1 cellular context compared by ENCODE assay signal in the genomic region with DNA sequence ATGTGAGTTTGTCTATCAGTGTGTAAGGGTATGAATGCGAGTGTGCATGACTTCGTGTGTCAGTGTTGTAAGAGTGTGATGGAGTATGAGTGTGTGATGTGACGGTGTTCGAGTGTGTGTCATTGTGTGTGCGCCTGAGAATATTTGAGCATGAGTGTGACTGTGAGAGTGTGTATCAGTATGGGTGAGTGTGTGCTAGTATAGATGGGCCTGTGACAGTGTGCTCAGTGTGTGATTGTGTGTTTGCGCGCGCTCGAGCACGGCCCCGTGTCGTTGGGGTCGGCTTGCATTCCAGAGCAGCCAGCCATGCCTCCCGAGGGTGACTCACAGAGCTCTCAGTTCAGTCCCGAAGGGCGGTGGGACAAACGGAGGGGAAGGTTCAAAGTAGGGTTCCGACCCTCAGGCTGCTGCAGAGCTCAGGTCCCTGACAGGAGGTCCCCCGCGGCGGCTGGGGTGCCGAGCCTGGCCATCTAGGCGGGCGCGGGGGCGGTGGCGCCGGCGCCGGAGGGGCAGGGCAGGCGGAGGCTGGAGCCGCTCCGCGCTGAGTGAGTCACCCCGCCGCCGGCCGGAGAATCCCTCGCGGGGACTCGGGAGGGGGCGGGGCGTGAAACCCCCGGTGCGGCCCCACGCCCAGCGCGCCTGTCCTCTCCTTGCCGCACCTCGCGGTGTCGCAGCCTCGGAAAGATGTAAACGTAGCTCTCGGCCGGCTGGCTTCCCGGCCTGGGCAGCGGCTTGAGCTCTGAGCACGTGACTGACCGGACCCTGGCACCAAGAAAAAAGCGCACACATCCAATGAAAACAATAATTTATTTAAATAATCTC.
TF ChIP-seq lines count a peak whose summit lies in the region.

No MANE protein-coding gene starts in this region.

TF ChIP-seq in K562, 482 proteins besides CTCF, POLR2A, EP300 and RAD21 (continued from another document and continues in another):
- TF ChIP-seq RERE (CRISPR knock-in tag; IDR thresholded peaks at IDR 0.05; ENCODE audit: borderline replicate concordance) (no peak), SNRNP70 (optimal IDR thresholded peaks at IDR 0.05; ENCODE audit: low read depth, low read length) (no peak), PURB (CRISPR knock-in tag; IDR thresholded peaks at IDR 0.05; ENCODE audit: low read depth) (no peak), POU5F1 (IDR thresholded peaks at IDR 0.05; ENCODE audit: borderline replicate concordance, low read depth, low read length, partially characterized antibody) (no peak), JUN (IDR thresholded peaks at IDR 0.05; ENCODE audit: borderline replicate concordance, low read depth, low read length) (peak; percentile 88), JUN (CRISPR knock-in tag; IDR thresholded peaks at IDR 0.05; ENCODE audit: borderline replicate concordance) (no peak), CCNT2 (IDR thresholded peaks at IDR 0.05; ENCODE audit: borderline replicate concordance, extremely low read depth, insufficient read length, low read depth, low read length) (peak; percentile 99), RBBP5 (IDR thresholded peaks at IDR 0.05; ENCODE audit: borderline replicate concordance, insufficient read depth, low read length, poor library complexity, severe bottlenecking) (peak; percentile 78), MXD1 (CRISPR knock-in tag; IDR thresholded peaks at IDR 0.05; ENCODE audit: borderline replicate concordance, poor library complexity, severe bottlenecking) (no peak), KLF1 (tag; IDR thresholded peaks at IDR 0.05) (no peak; the same call in 1 of the 2 replicates), MITF (IDR thresholded peaks at IDR 0.05) (0 out of 2 replicates have a peak, but pooled peaks have one; percentile 8), TRIM24 (IDR thresholded peaks at IDR 0.05) (peak; percentile 33 to 52; a peak in 3 of 4 replicates), ZKSCAN1 (IDR thresholded peaks at IDR 0.05; ENCODE audit: low read depth, low read length) (peak; percentile 53; the same call in 1 of the 2 replicates), ZNF24 (IDR thresholded peaks at IDR 0.05) (0 out of 2 replicates have a peak, but pooled peaks have one; percentile 38), E2F8 (IDR thresholded peaks at IDR 0.05; ENCODE audit: low read depth, partially characterized antibody) (peak; percentile 44), ZNF583 (CRISPR knock-in tag; IDR thresholded peaks at IDR 0.05) (no peak), TAF1 (IDR thresholded peaks at IDR 0.05; ENCODE audit: control insufficient read depth, extremely low read depth, insufficient read depth, low read length, severe bottlenecking) (peak; percentile 56), MCM5 (IDR thresholded peaks at IDR 0.05; ENCODE audit: low read depth) (no peak), GTF2A2 (tag; IDR thresholded peaks at IDR 0.05) (no peak), MYC (IDR thresholded peaks at IDR 0.05; ENCODE audit: low read depth, low read length) (peak; percentile 86), MYC (CRISPR knock-in tag; IDR thresholded peaks at IDR 0.05; ENCODE audit: borderline replicate concordance, low read depth) (0 out of 2 replicates have a peak, but pooled peaks have one; percentile 29), ERF (CRISPR knock-in tag; IDR thresholded peaks at IDR 0.05) (peak; percentile 61; the same call in 1 of the 2 replicates), KDM4B (IDR thresholded peaks at IDR 0.05; ENCODE audit: borderline replicate concordance in 2 of 2, low read depth in 1 of 2) (peak in 1 of 2 experiments; percentile 73; a peak in 2 of 4 replicates), CTBP1 (IDR thresholded peaks at IDR 0.05; ENCODE audit: borderline replicate concordance) (peak; percentile 98), VEZF1 (CRISPR knock-in tag; IDR thresholded peaks at IDR 0.05) (peak; percentile 92), GATA2 (CRISPR knock-in tag; IDR thresholded peaks at IDR 0.05) (no peak), ZBTB17 (CRISPR knock-in tag; IDR thresholded peaks at IDR 0.05) (peak; percentile 57; the same call in 1 of the 2 replicates), KDM1A (IDR thresholded peaks at IDR 0.05) (peak; percentile 2 to 25; a peak in 1 of 4 replicates), COPS2 (conservative IDR thresholded peaks at IDR 0.05) (no peak), CBFB (CRISPR knock-in tag; IDR thresholded peaks at IDR 0.05) (0 out of 2 replicates have a peak, but pooled peaks have one; percentile 14), STAT6 (CRISPR knock-in tag; IDR thresholded peaks at IDR 0.05) (0 out of 2 replicates have a peak, but pooled peaks have one; percentile 29), ZNF444 (CRISPR knock-in tag; IDR thresholded peaks at IDR 0.05) (no peak), DACH1 (IDR thresholded peaks at IDR 0.05; ENCODE audit: partially characterized antibody) (no peak)
- TF ChIP-seq, protein P1, sequence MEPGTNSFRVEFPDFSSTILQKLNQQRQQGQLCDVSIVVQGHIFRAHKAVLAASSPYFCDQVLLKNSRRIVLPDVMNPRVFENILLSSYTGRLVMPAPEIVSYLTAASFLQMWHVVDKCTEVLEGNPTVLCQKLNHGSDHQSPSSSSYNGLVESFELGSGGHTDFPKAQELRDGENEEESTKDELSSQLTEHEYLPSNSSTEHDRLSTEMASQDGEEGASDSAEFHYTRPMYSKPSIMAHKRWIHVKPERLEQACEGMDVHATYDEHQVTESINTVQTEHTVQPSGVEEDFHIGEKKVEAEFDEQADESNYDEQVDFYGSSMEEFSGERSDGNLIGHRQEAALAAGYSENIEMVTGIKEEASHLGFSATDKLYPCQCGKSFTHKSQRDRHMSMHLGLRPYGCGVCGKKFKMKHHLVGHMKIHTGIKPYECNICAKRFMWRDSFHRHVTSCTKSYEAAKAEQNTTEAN (CRISPR knock-in tag; IDR thresholded peaks at IDR 0.05) = no peak
- TF ChIP-seq, protein P2, sequence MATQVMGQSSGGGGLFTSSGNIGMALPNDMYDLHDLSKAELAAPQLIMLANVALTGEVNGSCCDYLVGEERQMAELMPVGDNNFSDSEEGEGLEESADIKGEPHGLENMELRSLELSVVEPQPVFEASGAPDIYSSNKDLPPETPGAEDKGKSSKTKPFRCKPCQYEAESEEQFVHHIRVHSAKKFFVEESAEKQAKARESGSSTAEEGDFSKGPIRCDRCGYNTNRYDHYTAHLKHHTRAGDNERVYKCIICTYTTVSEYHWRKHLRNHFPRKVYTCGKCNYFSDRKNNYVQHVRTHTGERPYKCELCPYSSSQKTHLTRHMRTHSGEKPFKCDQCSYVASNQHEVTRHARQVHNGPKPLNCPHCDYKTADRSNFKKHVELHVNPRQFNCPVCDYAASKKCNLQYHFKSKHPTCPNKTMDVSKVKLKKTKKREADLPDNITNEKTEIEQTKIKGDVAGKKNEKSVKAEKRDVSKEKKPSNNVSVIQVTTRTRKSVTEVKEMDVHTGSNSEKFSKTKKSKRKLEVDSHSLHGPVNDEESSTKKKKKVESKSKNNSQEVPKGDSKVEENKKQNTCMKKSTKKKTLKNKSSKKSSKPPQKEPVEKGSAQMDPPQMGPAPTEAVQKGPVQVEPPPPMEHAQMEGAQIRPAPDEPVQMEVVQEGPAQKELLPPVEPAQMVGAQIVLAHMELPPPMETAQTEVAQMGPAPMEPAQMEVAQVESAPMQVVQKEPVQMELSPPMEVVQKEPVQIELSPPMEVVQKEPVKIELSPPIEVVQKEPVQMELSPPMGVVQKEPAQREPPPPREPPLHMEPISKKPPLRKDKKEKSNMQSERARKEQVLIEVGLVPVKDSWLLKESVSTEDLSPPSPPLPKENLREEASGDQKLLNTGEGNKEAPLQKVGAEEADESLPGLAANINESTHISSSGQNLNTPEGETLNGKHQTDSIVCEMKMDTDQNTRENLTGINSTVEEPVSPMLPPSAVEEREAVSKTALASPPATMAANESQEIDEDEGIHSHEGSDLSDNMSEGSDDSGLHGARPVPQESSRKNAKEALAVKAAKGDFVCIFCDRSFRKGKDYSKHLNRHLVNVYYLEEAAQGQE (CRISPR knock-in tag; IDR thresholded peaks at IDR 0.05; ENCODE audit: low read depth) = peak; percentile 60
